In the genomic region with DNA sequence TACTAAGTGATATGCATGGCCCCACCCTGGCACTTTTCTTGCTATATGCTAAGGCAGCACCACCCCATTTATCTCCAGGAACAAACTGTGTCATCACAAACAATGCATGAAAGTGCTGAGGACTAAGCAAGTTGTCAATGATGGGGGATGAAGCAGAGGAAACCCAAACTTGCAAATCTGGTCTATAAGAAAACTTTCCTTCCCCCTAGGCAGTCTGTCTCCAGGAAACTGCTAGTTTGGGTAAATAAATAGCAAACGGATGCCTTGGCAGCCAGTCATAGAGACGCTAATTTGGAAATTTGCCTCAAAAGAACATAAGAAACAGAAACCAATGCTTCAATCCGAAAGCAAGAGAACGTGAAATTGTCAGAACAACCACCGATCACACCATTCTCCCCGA, we compare ENCODE assay signal across 9 cellular contexts. TPM values are rescaled to one million over a fixed set of nuclear protein-coding genes. Genes with fewer than 3 reads are reported as not detected.
DNase-seq lines count a peak whose midpoint lies in the region; ATAC-seq and TF ChIP-seq lines count a peak whose summit lies in the region.
"Had no signal": no experiment of that assay in that cellular context is flagged by ENCODE, and none has a peak within 500 bp of the region (broad histone marks: within the 10 kb centered on the region; RNA-seq: fewer than 3 reads in every experiment).

No MANE protein-coding gene starts in this region.

- H3K9me3 Mint-ChIP-seq in endothelial cell (ENCODE audit: unreplicated experiment) (no peaks in the 10 kb centered on the region), osteocyte (ENCODE audit: unreplicated experiment) (no peaks in the 10 kb centered on the region)
- no peaks in the 10 kb centered on the region for H3K9me3 Mint-ChIP-seq in T-helper 2 cell treated with Interferon-gamma antibody and Interleukin-4, amounts not matched to agents 5 μg/mL and 100 μg/mL, for 36 hours
- H3K9me3 Mint-ChIP-seq: activated T-helper 1 cell treated with anti-CD3 and anti-CD28 coated beads, Interleukin-12 subunit alpha, Interleukin-12 subunit beta, Interleukin-2, Interleukin-4 antibody, amounts not matched to agents 30 ng/mL and 10 ng/mL and 1 ng/mL, durations not matched to agents 14 hours and 24 hours and 36 hours had no signal

- H3K4me1 Mint-ChIP-seq in endothelial cell (ENCODE audit: unreplicated experiment) (peaks cover 34% of the 10 kb centered on the region), osteocyte (ENCODE audit: unreplicated experiment) (peaks cover 7% of the 10 kb centered on the region)
- peaks cover 6% of the 10 kb centered on the region for H3K4me1 Mint-ChIP-seq in T-helper 2 cell treated with Interferon-gamma antibody and Interleukin-4, amounts not matched to agents 5 μg/mL and 100 μg/mL, for 36 hours (ENCODE audit: low read depth)

- TF ChIP-seq CTCF in endothelial cell (IDR thresholded peaks at IDR 0.05; ENCODE audit: unreplicated experiment) (no peak), osteocyte (IDR thresholded peaks at IDR 0.05) (no peak)

- ATAC-seq in HG03432 (IDR thresholded peaks at IDR 0.05; ENCODE audit: unreplicated experiment) (peak; percentile 72), GM21447 (IDR thresholded peaks at IDR 0.05; ENCODE audit: unreplicated experiment) (no peak), HG03025 (IDR thresholded peaks at IDR 0.05; ENCODE audit: low FRiP score, unreplicated experiment) (no peak)

- peak overlapping the region; percentile 25 for H3K4me3 Mint-ChIP-seq in endothelial cell (ENCODE audit: unreplicated experiment)
- H3K4me3 Mint-ChIP-seq in osteocyte (ENCODE audit: unreplicated experiment): peak overlapping the region; percentile 35
- H3K4me3 Mint-ChIP-seq in T-helper 2 cell treated with Interferon-gamma antibody and Interleukin-4, amounts not matched to agents 5 μg/mL and 100 μg/mL, for 36 hours: no peak overlapping the region
- H3K4me3 Mint-ChIP-seq: activated T-helper 1 cell treated with anti-CD3 and anti-CD28 coated beads, Interleukin-12 subunit alpha, Interleukin-12 subunit beta, Interleukin-2, Interleukin-4 antibody, amounts not matched to agents 30 ng/mL and 10 ng/mL and 1 ng/mL, durations not matched to agents 14 hours and 24 hours and 36 hours had no signal

- peak; percentile 71 for DNase-seq in GM04504 (ENCODE audit: low read depth)
- no peak for DNase-seq in endothelial cell (ENCODE audit: low spot score)
- DNase-seq in osteocyte (ENCODE audit: extremely low spot score, unreplicated experiment): no peak
- DNase-seq in T-helper 2 cell treated with Interferon-gamma antibody and Interleukin-4, amounts not matched to agents 5 μg/mL and 100 μg/mL, for 36 hours (ENCODE audit: low spot score): no peak
- no peak for DNase-seq in iPS-NIHi11 (ENCODE audit: low spot score)

- H3K36me3 Mint-ChIP-seq in endothelial cell (ENCODE audit: low read depth, unreplicated experiment): no peaks in the 10 kb centered on the region
- H3K36me3 Mint-ChIP-seq in osteocyte (ENCODE audit: unreplicated experiment): peaks cover 3% of the 10 kb centered on the region
- peaks cover 2% of the 10 kb centered on the region for H3K36me3 Mint-ChIP-seq in T-helper 2 cell treated with Interferon-gamma antibody and Interleukin-4, amounts not matched to agents 5 μg/mL and 100 μg/mL, for 36 hours (ENCODE audit: low read depth)

- peak overlapping the region; percentile 83 for H3K27ac Mint-ChIP-seq in endothelial cell (ENCODE audit: unreplicated experiment)
- peak overlapping the region; percentile 74 for H3K27ac Mint-ChIP-seq in osteocyte (ENCODE audit: unreplicated experiment)
- no peak overlapping the region for H3K27ac Mint-ChIP-seq in T-helper 2 cell treated with Interferon-gamma antibody and Interleukin-4, amounts not matched to agents 5 μg/mL and 100 μg/mL, for 36 hours
- H3K27ac Mint-ChIP-seq: activated T-helper 1 cell treated with anti-CD3 and anti-CD28 coated beads, Interleukin-12 subunit alpha, Interleukin-12 subunit beta, Interleukin-2, Interleukin-4 antibody, amounts not matched to agents 30 ng/mL and 10 ng/mL and 1 ng/mL, durations not matched to agents 14 hours and 24 hours and 36 hours had no signal

- H3K27me3 Mint-ChIP-seq in endothelial cell (ENCODE audit: unreplicated experiment) (peaks cover 14% of the 10 kb centered on the region), osteocyte (ENCODE audit: unreplicated experiment) (peaks cover 7% of the 10 kb centered on the region)
- H3K27me3 Mint-ChIP-seq in T-helper 2 cell treated with Interferon-gamma antibody and Interleukin-4, amounts not matched to agents 5 μg/mL and 100 μg/mL, for 36 hours (ENCODE audit: low read depth): peaks cover 25% of the 10 kb centered on the region

RNA-seq across cellular contexts. Expression of gene HSBP1, which starts 5.6 kb away (rescaled TPM):
- total RNA-seq in endothelial cell (ENCODE audit: unreplicated experiment) (215 TPM), osteocyte (87.6 and 96.9 TPM in 2 replicates)
